Comparison of ENCODE assay signal across 8 cellular contexts in the genomic region with DNA sequence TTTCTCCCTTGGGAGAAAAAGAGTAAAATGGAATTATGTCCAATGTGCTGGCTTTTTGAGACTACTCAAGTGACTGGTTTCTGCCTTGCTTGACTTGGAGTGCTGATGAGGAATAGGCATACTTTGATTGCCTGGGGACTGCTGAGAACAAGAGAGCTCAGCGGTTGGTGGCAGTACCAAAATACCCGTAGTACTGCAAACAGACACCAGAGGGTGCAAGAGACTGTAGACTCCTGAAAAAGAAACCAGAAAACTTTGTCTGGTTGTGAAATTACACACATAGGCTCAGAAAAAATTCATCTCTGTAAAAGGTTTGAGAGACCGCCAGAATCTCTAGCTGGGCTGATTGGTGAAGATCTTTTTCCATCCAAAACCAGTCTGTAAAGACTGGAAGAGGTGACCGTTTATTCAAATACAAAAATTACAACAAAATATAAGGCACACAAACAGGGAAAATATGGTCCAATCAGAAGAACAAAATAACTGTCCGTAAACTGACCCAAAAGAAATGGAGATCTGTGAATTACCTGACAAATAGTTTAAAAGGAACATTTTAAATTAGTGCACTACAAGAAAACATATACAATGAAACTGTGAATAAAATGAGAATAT. TPM values are rescaled to one million over a fixed set of nuclear protein-coding genes. Genes with fewer than 3 reads are reported as not detected.
DNase-seq lines count a peak whose midpoint lies in the region; ATAC-seq, FAIRE-seq and TF ChIP-seq lines count a peak whose summit lies in the region.

No MANE protein-coding gene starts in this region.

- POLR2A ChIA-PET in HCT116 (lab: Charles Lee) (no interaction called here), HepG2 (lab: Yijun Ruan, JAX) (interaction anchor here (1.0 to 1.2 kb wide), 2 partner anchors 17 to 63 kb away, joined by 4 read pairs; no protein-coding TSS in a partner anchor)

- no peak overlapping the region for H3K4me3 ChIP-seq in cardiac muscle cell
- no peak overlapping the region for H3K4me3 ChIP-seq in HCT116 (replicated peaks in 1 of 2; ENCODE audit: low read depth in 1 of 2, low read length in 2 of 2)
- no peak overlapping the region for H3K4me3 ChIP-seq in HepG2 (replicated peaks in 1 of 3; ENCODE audit: insufficient read depth in 1 of 3, low read depth in 2 of 3, low read length in 3 of 3)

- H3K9ac ChIP-seq in HCT116 (ENCODE audit: low read length), result no peak overlapping the region
- no peak overlapping the region for H3K9ac ChIP-seq in HepG2 (ENCODE audit: insufficient read depth, low read depth, low read length)

- in situ Hi-C loops in T47D (cut with HindIII; ENCODE audit: low pct_unique_long_range_greater_than_20kb, low sequenced_read_pairs), result no loop called here
- in situ Hi-C loops in HepG2 (cut with HindIII; ENCODE audit: extremely low pct_ligation_motif_present, low pct_unique_long_range_greater_than_20kb), result loop anchor here (5.0 kb wide), 1 partner anchor 106 kb away; no protein-coding TSS in a partner anchor

- TF ChIP-seq RAD21 in HCT116 (IDR thresholded peaks at IDR 0.05; ENCODE audit: low read depth), result peak; percentile 73
- peak; percentile 41 for TF ChIP-seq RAD21 in HepG2 (CRISPR knock-in tag; IDR thresholded peaks at IDR 0.05)

- H3K4me1 Mint-ChIP-seq in stimulated activated naive CD8-positive, alpha-beta T cell treated with anti-CD3 and anti-CD28 coated beads, Interleukin-15, amount 100 ng/mL, for 72 hours, result no peaks in the 10 kb centered on the region

- H3K79me2 ChIP-seq in HCT116 (ENCODE audit: insufficient read depth, low read length) (no peaks in the 10 kb centered on the region), HepG2 (ENCODE audit: insufficient read depth, low read length) (no peaks in the 10 kb centered on the region)

- RAD21 ChIA-PET in HCT116 (lab: Charles Lee; ENCODE audit: low non-redundant PET in 1 of 2, low total read pairs in 2 of 2, uncharacterized antibody in 2 of 2, unreplicated experiment in 2 of 2), result interaction anchor here (0.6 to 1.4 kb wide), 4 partner anchors 110 to 122 kb away, joined by 3 to 6 read pairs (median 4); no protein-coding TSS in a partner anchor

- DNase-seq in cardiac muscle cell (ENCODE audit: low read depth in 1 of 2, low spot score in 1 of 2) (peak; percentile 61 to 86), left ventricle myocardium superior (no peak), HCT116 (ENCODE audit: low read depth, low spot score) (peak; percentile 57), LoVo (ENCODE audit: low spot score) (peak; percentile 70), SKM-1 treated with dmso at 0.1 percent for 144 hours (lab: John Stamatoyannopoulos, UW; ENCODE audit: unreplicated experiment) (peak; percentile 54), T47D (ENCODE audit: low read depth in 1 of 2, low spot score in 1 of 2) (peak; percentile 28 to 90), HepG2 (ENCODE audit: low spot score) (peak; percentile 65)
- DNase-seq in stimulated activated naive CD8-positive, alpha-beta T cell treated with anti-CD3 and anti-CD28 coated beads, Interleukin-15, amount 100 ng/mL, for 72 hours, result peak; percentile 51 to 52

- H3K4me2 ChIP-seq in HCT116 (ENCODE audit: low read length), result peak overlapping the region; percentile 31; the same call in 1 of the 2 replicates
- no peak overlapping the region for H3K4me2 ChIP-seq in HepG2 (ENCODE audit: low read depth, low read length)

- H3K9me2 ChIP-seq in HCT116 (ENCODE audit: insufficient read depth), result no peaks in the 10 kb centered on the region

- H3K36me3 ChIP-seq in cardiac muscle cell, result no peaks in the 10 kb centered on the region
- H3K36me3 ChIP-seq in HCT116 (ENCODE audit: control insufficient read depth in 1 of 2, insufficient read depth in 2 of 2, low read length in 2 of 2), result no peaks in the 10 kb centered on the region
- H3K36me3 ChIP-seq in HepG2 (replicated peaks in 1 of 2; ENCODE audit: control insufficient read depth in 1 of 2, insufficient read depth in 2 of 2, low read length in 2 of 2), result no peaks in the 10 kb centered on the region

- H4K20me1 ChIP-seq in HCT116 (ENCODE audit: insufficient read depth) (no peaks in the 10 kb centered on the region), HepG2 (ENCODE audit: insufficient read depth, low read length) (no peaks in the 10 kb centered on the region)

- H3K27ac Mint-ChIP-seq in stimulated activated naive CD8-positive, alpha-beta T cell treated with anti-CD3 and anti-CD28 coated beads, Interleukin-15, amount 100 ng/mL, for 72 hours, result no peak overlapping the region

- no peaks in the 10 kb centered on the region for H3K4me1 ChIP-seq in cardiac muscle cell (ENCODE audit: low read depth)
- no peaks in the 10 kb centered on the region for H3K4me1 ChIP-seq in HCT116 (ENCODE audit: control insufficient read depth in 1 of 2, insufficient read depth in 2 of 2, low read length in 2 of 2)
- H3K4me1 ChIP-seq in HepG2 (ENCODE audit: insufficient read depth, low read length), result no peaks in the 10 kb centered on the region

- CTCF ChIA-PET in HCT116 (lab: Charles Lee), result interaction anchor here (0.6 to 3.1 kb wide), 14 partner anchors 9 to 1049 kb away, joined by 3 to 26 read pairs (median 4); no protein-coding TSS in a partner anchor
- CTCF ChIA-PET in HepG2 (lab: Yijun Ruan, JAX; ENCODE audit: low intra/inter-chr PET ratio, low total read pairs), result interaction anchor here (2.1 to 2.4 kb wide), 2 partner anchors 110 to 117 kb away, joined by 13 to 14 read pairs; no protein-coding TSS in a partner anchor

- intact Hi-C loops in left ventricle myocardium superior (cut with micrococcal nuclease) (no loop called here), HCT116 (cut with micrococcal nuclease) (loop anchor here (1.0 to 10.0 kb wide), 6 partner anchors 51 to 1084 kb away; no protein-coding TSS in a partner anchor), HepG2 (cut with micrococcal nuclease; ENCODE audit: unreplicated experiment) (loop anchor here (1.0 to 10.0 kb wide), 5 partner anchors 110 to 251 kb away; no protein-coding TSS in a partner anchor)

- BruUV-seq in HCT116 (replicated peaks; lab: Mats Ljungman, UMichigan) (no TSS peak), HepG2 (replicated peaks; lab: Mats Ljungman, UMichigan) (no TSS peak)

- no peak for TF ChIP-seq POLR2A in HCT116 (IDR thresholded peaks at IDR 0.05; ENCODE audit: borderline replicate concordance, extremely low read depth, insufficient read depth, insufficient read length)
- TF ChIP-seq POLR2A in HepG2 (IDR thresholded peaks at IDR 0.05; ENCODE audit: insufficient read depth in 1 of 2, low read depth in 2 of 2, low read length in 2 of 2), result no peak

- no peak for ATAC-seq in left ventricle myocardium superior
- ATAC-seq in HCT116, result peak; percentile 94
- peak; percentile 89 for ATAC-seq in HepG2
- peak; percentile 67 for ATAC-seq in stimulated activated naive CD8-positive, alpha-beta T cell treated with anti-CD3 and anti-CD28 coated beads, Interleukin-15, amount 100 ng/mL, for 72 hours

- FAIRE-seq in HepG2 (lab: Jason Lieb, UNC), result peak; percentile 42

- H2AFZ ChIP-seq in HCT116 (ENCODE audit: low read depth, low read length, poor library complexity, severe bottlenecking) (peak overlapping the region; percentile 63), HepG2 (ENCODE audit: low read length) (no peak overlapping the region)

- H3K27ac ChIP-seq in cardiac muscle cell (no peak overlapping the region), HCT116 (ENCODE audit: low read depth, low read length) (no peak overlapping the region), HepG2 (ENCODE audit: extremely low read length, insufficient read depth, low read length) (no peak overlapping the region)

- peaks cover 18 to 22% of the 10 kb centered on the region in 2 donors for H3K9me3 Mint-ChIP-seq in stimulated activated naive CD8-positive, alpha-beta T cell treated with anti-CD3 and anti-CD28 coated beads, Interleukin-15, amount 100 ng/mL, for 72 hours

- no peaks in the 10 kb centered on the region for H3K27me3 ChIP-seq in cardiac muscle cell
- H3K27me3 ChIP-seq in HCT116 (ENCODE audit: insufficient read depth, low read length), result no peaks in the 10 kb centered on the region
- H3K27me3 ChIP-seq in HepG2 (ENCODE audit: control insufficient read depth in 1 of 2, insufficient read depth in 2 of 2, low read length in 2 of 2), result no peaks in the 10 kb centered on the region

- no peak overlapping the region for H3K4me3 Mint-ChIP-seq in stimulated activated naive CD8-positive, alpha-beta T cell treated with anti-CD3 and anti-CD28 coated beads, Interleukin-15, amount 100 ng/mL, for 72 hours

- no peak for TF ChIP-seq EP300 in HepG2 (IDR thresholded peaks at IDR 0.05; ENCODE audit: low read depth in 2 of 2, low read length in 2 of 2)
- TF ChIP-seq EP300 in HepG2 (CRISPR knock-in tag; IDR thresholded peaks at IDR 0.05; ENCODE audit: borderline replicate concordance), result no peak

- TF ChIP-seq CTCF in cardiac muscle cell (IDR thresholded peaks at IDR 0.05; ENCODE audit: low read depth, low read length) (peak; percentile 83), HCT116 (IDR thresholded peaks at IDR 0.05 in 2 of 3, conservative IDR thresholded peaks at IDR 0.05 in 1 of 3; ENCODE audit: borderline replicate concordance in 1 of 3, insufficient read depth in 1 of 3, low read depth in 2 of 3, low read length in 2 of 3) (peak; percentile 54 to 80 (median 80); a peak in 5 of 6 replicates), HepG2 (CRISPR knock-in tag; IDR thresholded peaks at IDR 0.05) (peak; percentile 77)

- peaks cover 11% of the 10 kb centered on the region for H3K27me3 Mint-ChIP-seq in stimulated activated naive CD8-positive, alpha-beta T cell treated with anti-CD3 and anti-CD28 coated beads, Interleukin-15, amount 100 ng/mL, for 72 hours

- WGBS in HepG2 (ENCODE audit: low lambda C conversion rate), result 34% methylated on average over 5 of the region's 5 CpGs

- H3K9me3 ChIP-seq in cardiac muscle cell (ENCODE audit: low read depth), result peaks cover 5% of the 10 kb centered on the region
- H3K9me3 ChIP-seq in HCT116 (ENCODE audit: control insufficient read depth in 1 of 2, insufficient read depth in 1 of 2, low read depth in 1 of 2, low read length in 2 of 2), result peaks cover 0 to 11% of the 10 kb centered on the region in 2 experiments; a peak in 1 of 4 replicates
- H3K9me3 ChIP-seq in HepG2 (ENCODE audit: low read length), result peaks cover 20% of the 10 kb centered on the region

RNA-seq across cellular contexts. Expression of gene BICC1, which starts 18.5 kb away (rescaled TPM):
- total RNA-seq in cardiac muscle cell (11.3 and 13.2 TPM in 2 replicates), left ventricle myocardium superior (4.9 TPM), HCT116 (2021; ENCODE audit: unreplicated experiment) (not detected), HepG2 (2016; rRNA removed; fragmentation: Illumina TruSeq; extraction: Trizol) (0.15 and 0.18 TPM in 2 replicates)
- polyA plus RNA-seq in cardiac muscle cell (6.4 and 7.2 TPM in 2 replicates), HepG2 (2011; rRNA removed) (1.3 and 1.5 TPM in 2 replicates)
- polyA plus RNA-seq in HCT116 (2012), result not detected in 2 replicates
- total RNA-seq in HepG2 (2016; cell fraction: cytosol; rRNA removed; fragmentation: Illumina TruSeq; extraction: Trizol; ENCODE audit: low read depth), result not detected in 2 replicates
- total RNA-seq in HepG2 (2016; cell fraction: insoluble cytoplasmic fraction; rRNA removed; fragmentation: Illumina TruSeq; extraction: Trizol), result 0.16 and 0.28 TPM in 2 replicates
- 0.03 and 0.06 TPM in 2 replicates for total RNA-seq in HepG2 (2016; cell fraction: membrane; rRNA removed; fragmentation: Illumina TruSeq; extraction: Trizol)
- total RNA-seq in HepG2 (2016; cell fraction: nucleus; rRNA removed; fragmentation: Illumina TruSeq; extraction: Trizol), result 0.13 and 0.40 TPM in 2 replicates
- polyA plus RNA-seq in HepG2 (2011; cell fraction: cytosol; rRNA removed), result 0.98 and 1.2 TPM in 2 replicates
- 1.0 and 1.8 TPM in 2 replicates for polyA plus RNA-seq in HepG2 (2011; cell fraction: nucleus; rRNA removed)
- 2.1 and 4.0 TPM in 2 replicates for polyA plus RNA-seq in HepG2 (2012)
- polyA plus RNA-seq in HepG2 (2016; cell fraction: cytosol; fragmentation: Illumina TruSeq; extraction: Trizol; ENCODE audit: low read depth), result not detected in 2 replicates
- 0.14 and 0.22 TPM in 2 replicates for polyA plus RNA-seq in HepG2 (2016; cell fraction: insoluble cytoplasmic fraction; fragmentation: Illumina TruSeq; extraction: Trizol; ENCODE audit: low read depth)
- 0.05 and 0.06 TPM in 2 replicates for polyA plus RNA-seq in HepG2 (2016; cell fraction: membrane; fragmentation: Illumina TruSeq; extraction: Trizol; ENCODE audit: low read depth)
- polyA plus RNA-seq in HepG2 (2016; cell fraction: nucleus; fragmentation: Illumina TruSeq; extraction: Trizol; ENCODE audit: insufficient read depth, low read depth), result 0.11 TPM in 2 replicates
- 8.3 and 12.6 TPM in 2 replicates for polyA minus RNA-seq in HepG2 (2011; rRNA and poly(A)+ RNA removed; ENCODE audit: low replicate concordance)
- 4.4 and 6.9 TPM in 2 replicates for polyA minus RNA-seq in HepG2 (2011; cell fraction: cytosol; rRNA and poly(A)+ RNA removed)
- polyA minus RNA-seq in HepG2 (2011; cell fraction: nucleus; rRNA and poly(A)+ RNA removed), result 10.0 and 10.9 TPM in 2 replicates
